In genomic region chr4:36854554-36854953, GRCh38 we compare ENCODE assay signal across 25 cellular contexts.
A peak's percentile ranks its signal among the peaks of the same experiment; 100 is the strongest.
DNase-seq lines count a peak whose midpoint lies in the region; ATAC-seq, FAIRE-seq and TF ChIP-seq lines count a peak whose summit lies in the region.
"Had no signal": no experiment of that assay in that cellular context is flagged by ENCODE, and none has a peak within 500 bp of the region (broad histone marks: within the 10 kb centered on the region; RNA-seq: fewer than 3 reads in every experiment).

No MANE protein-coding gene starts in this region.

- no peak overlapping the region for H3K4me3 Mint-ChIP-seq in activated CD4-positive, alpha-beta memory T cell treated with anti-CD3 and anti-CD28 coated beads, Interleukin-2, amount 10 ng/mL, durations not matched to agents 7 days and 5 days
- H3K4me3 Mint-ChIP-seq: activated naive CD4-positive, alpha-beta T cell treated with anti-CD3 and anti-CD28 coated beads, Interleukin-2, amount 10 ng/mL, durations not matched to agents 7 days and 5 days; activated T-cell treated with anti-CD3 and anti-CD28 coated beads, Interleukin-2, amount 50 U/mL, for 24 hours; H9; stimulated activated naive CD8-positive, alpha-beta T cell treated with anti-CD3 and anti-CD28 coated beads, Interleukin-15, amount 100 ng/mL, for 72 hours; type B pancreatic cell had no signal

- ATAC-seq in GM19328 (IDR thresholded peaks at IDR 0.05; ENCODE audit: unreplicated experiment) (peak; percentile 49), HG02610 (IDR thresholded peaks at IDR 0.05; ENCODE audit: unreplicated experiment) (peak; percentile 51), HG03354 (IDR thresholded peaks at IDR 0.05; ENCODE audit: poor library complexity, severe bottlenecking, unreplicated experiment) (peak; percentile 56), GM19023 (IDR thresholded peaks at IDR 0.05; ENCODE audit: unreplicated experiment) (no peak)
- ATAC-seq: A549; heart left ventricle; lower lobe of right lung; stimulated activated naive CD8-positive, alpha-beta T cell treated with anti-CD3 and anti-CD28 coated beads, Interleukin-15, amount 100 ng/mL, for 72 hours had no signal

- no peak for DNase-seq in GM12892 (ENCODE audit: insufficient read length)
- DNase-seq in globus pallidus (ENCODE audit: low spot score), result no peak
- DNase-seq in stimulated activated CD4-positive, alpha-beta T cell treated with anti-CD3 and anti-CD28 coated beads, Interleukin-4, amount 100 ng/mL, for 1 hour, result no peak
- no peak for DNase-seq in activated CD4-positive, alpha-beta memory T cell treated with anti-CD3 and anti-CD28 coated beads, Interleukin-2, amount 10 ng/mL, durations not matched to agents 7 days and 5 days
- DNase-seq: activated CD4-positive, alpha-beta T cell treated with anti-CD3 and anti-CD28 coated beads, Interleukin-2, amount 50 U/mL, for 4 hours; activated naive CD4-positive, alpha-beta T cell treated with anti-CD3 and anti-CD28 coated beads, Interleukin-2, amount 10 ng/mL, durations not matched to agents 7 days and 5 days; activated T-cell treated with anti-CD3 and anti-CD28 coated beads, Interleukin-2, amount 50 U/mL, for 24 hours; cerebellar nuclear complex; effector memory CD4-positive, alpha-beta T cell; H9; heart left ventricle; KG1; lower lobe of right lung; NCI-H1930; NCI-H446 treated with DMSO at 0.1 percent for 48 hours; Right ventricle myocardium superior; stimulated activated naive CD8-positive, alpha-beta T cell treated with anti-CD3 and anti-CD28 coated beads, Interleukin-15, amount 100 ng/mL, for 72 hours; T-helper 1 cell had no signal

- no peaks in the 10 kb centered on the region for H3K9me3 Mint-ChIP-seq in activated CD4-positive, alpha-beta memory T cell treated with anti-CD3 and anti-CD28 coated beads, Interleukin-2, amount 10 ng/mL, durations not matched to agents 7 days and 5 days
- H3K9me3 Mint-ChIP-seq: activated T-cell treated with anti-CD3 and anti-CD28 coated beads, Interleukin-2, amount 50 U/mL, for 24 hours had no signal

- FAIRE-seq in GM12892 (lab: Jason Lieb, UNC), result peak; percentile 40
- FAIRE-seq: A549, D721Med had no signal

- no peak overlapping the region for H3K27ac Mint-ChIP-seq in activated CD4-positive, alpha-beta memory T cell treated with anti-CD3 and anti-CD28 coated beads, Interleukin-2, amount 10 ng/mL, durations not matched to agents 7 days and 5 days
- H3K27ac Mint-ChIP-seq: activated naive CD4-positive, alpha-beta T cell treated with anti-CD3 and anti-CD28 coated beads, Interleukin-2, amount 10 ng/mL, durations not matched to agents 7 days and 5 days; activated T-cell treated with anti-CD3 and anti-CD28 coated beads, Interleukin-2, amount 50 U/mL, for 24 hours; H9; stimulated activated naive CD8-positive, alpha-beta T cell treated with anti-CD3 and anti-CD28 coated beads, Interleukin-15, amount 100 ng/mL, for 72 hours; type B pancreatic cell had no signal

- H3K36me3 Mint-ChIP-seq in activated CD4-positive, alpha-beta memory T cell treated with anti-CD3 and anti-CD28 coated beads, Interleukin-2, amount 10 ng/mL, durations not matched to agents 7 days and 5 days (ENCODE audit: low read depth), result no peaks in the 10 kb centered on the region
- H3K36me3 Mint-ChIP-seq: activated naive CD4-positive, alpha-beta T cell treated with anti-CD3 and anti-CD28 coated beads, Interleukin-2, amount 10 ng/mL, durations not matched to agents 7 days and 5 days; type B pancreatic cell had no signal

- H3K4me1 Mint-ChIP-seq in activated CD4-positive, alpha-beta memory T cell treated with anti-CD3 and anti-CD28 coated beads, Interleukin-2, amount 10 ng/mL, durations not matched to agents 7 days and 5 days, result no peaks in the 10 kb centered on the region
- H3K4me1 Mint-ChIP-seq: activated naive CD4-positive, alpha-beta T cell treated with anti-CD3 and anti-CD28 coated beads, Interleukin-2, amount 10 ng/mL, durations not matched to agents 7 days and 5 days; H9; stimulated activated naive CD8-positive, alpha-beta T cell treated with anti-CD3 and anti-CD28 coated beads, Interleukin-15, amount 100 ng/mL, for 72 hours had no signal

- no peaks in the 10 kb centered on the region for H3K27me3 Mint-ChIP-seq in activated CD4-positive, alpha-beta memory T cell treated with anti-CD3 and anti-CD28 coated beads, Interleukin-2, amount 10 ng/mL, durations not matched to agents 7 days and 5 days
- H3K27me3 Mint-ChIP-seq: activated naive CD4-positive, alpha-beta T cell treated with anti-CD3 and anti-CD28 coated beads, Interleukin-2, amount 10 ng/mL, durations not matched to agents 7 days and 5 days; activated T-cell treated with anti-CD3 and anti-CD28 coated beads, Interleukin-2, amount 50 U/mL, for 24 hours; stimulated activated naive CD8-positive, alpha-beta T cell treated with anti-CD3 and anti-CD28 coated beads, Interleukin-15, amount 100 ng/mL, for 72 hours had no signal

- no peak for TF ChIP-seq POLR2A in GM12892 (IDR thresholded peaks at IDR 0.05; ENCODE audit: low read depth, low read length)

- POLR2A ChIA-PET in activated CD4-positive, alpha-beta memory T cell treated with anti-CD3 and anti-CD28 coated beads, Interleukin-2, amount 10 ng/mL, durations not matched to agents 7 days and 5 days (lab: Charles Lee), result no interaction called here

- CTCF ChIA-PET in activated CD4-positive, alpha-beta memory T cell treated with anti-CD3 and anti-CD28 coated beads, Interleukin-2, amount 10 ng/mL, durations not matched to agents 7 days and 5 days (lab: Charles Lee), result no interaction called here
